Comparison of ENCODE assay signal across 8 cellular contexts in genomic region chr3:160825311-160825800, GRCh38.
"Had no signal": no experiment of that assay in that cellular context is flagged by ENCODE, and none has a peak within 500 bp of the region (broad histone marks: within the 10 kb centered on the region; RNA-seq: fewer than 3 reads in every experiment).

No MANE protein-coding gene starts in this region.

- H3K4me2 ChIP-seq: KMS-11 had no signal

- H3K9me3 Mint-ChIP-seq: H9 had no signal

- H3K27ac Mint-ChIP-seq: H9 had no signal

- H3K27ac ChIP-seq: KMS-11 had no signal

- H3K4me3 ChIP-seq: K562 had no signal

- ATAC-seq: K562 had no signal

- FAIRE-seq: H54, HTR-8/SVneo, K562 had no signal

- H3K4me3 Mint-ChIP-seq: H9 had no signal

- H3K9ac ChIP-seq: KMS-11 had no signal

- DNase-seq: GOT3, H9, HCEC 1CT, IMR-90 had no signal
